ENCODE assay signal across 8 cellular contexts in the genomic region with DNA sequence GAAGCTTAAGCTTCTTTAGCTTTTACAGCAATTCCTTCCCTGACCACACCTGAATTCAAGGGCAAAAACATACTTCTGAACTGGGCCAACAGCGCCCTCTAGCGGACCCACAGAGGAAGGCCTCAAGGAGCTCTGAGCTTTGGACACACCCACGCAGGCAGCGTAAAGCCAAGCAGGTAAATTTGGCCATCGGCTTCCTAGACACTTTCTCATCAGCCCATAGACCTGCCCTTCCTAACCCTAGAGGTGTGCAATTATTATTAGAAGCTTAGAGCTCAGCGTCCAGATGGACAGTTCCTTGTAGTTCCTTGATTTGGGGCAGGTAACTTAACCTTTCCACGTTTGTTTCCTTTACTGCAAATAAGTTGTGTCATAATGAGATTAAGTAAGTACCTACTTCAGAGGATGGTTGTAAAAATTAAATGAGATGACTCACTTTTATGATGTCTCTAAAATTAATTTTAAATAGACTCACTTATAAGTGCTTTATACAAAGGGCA.
DNase-seq lines count a peak whose midpoint lies in the region; ATAC-seq and TF ChIP-seq lines count a peak whose summit lies in the region.

No MANE protein-coding gene starts in this region.

- ATAC-seq in GM18502 (IDR thresholded peaks at IDR 0.05; ENCODE audit: poor library complexity, unreplicated experiment), result no peak
- ATAC-seq in GM19328 (IDR thresholded peaks at IDR 0.05; ENCODE audit: unreplicated experiment), result no peak

- peak; percentile 90 for TF ChIP-seq CTCF in GM12875 (IDR thresholded peaks at IDR 0.05; ENCODE audit: borderline replicate concordance, insufficient read depth, low read depth, low read length)

- no peak overlapping the region for H3K4me3 ChIP-seq in GM12875 (ENCODE audit: low read depth, low read length)

- DNase-seq in NCI-H1694 treated with DMSO at 0.1 percent for 48 hours (lab: John Stamatoyannopoulos, UW) (peak; percentile 60), T-helper 2 cell (peak; percentile 23 to 75 (median 62)), amniotic epithelial cell (ENCODE audit: low read depth) (peak; percentile 58), iPS DF 4.7 (ENCODE audit: extremely low read depth, low spot score) (peak; percentile 68)
- peak; percentile 34 to 56 for DNase-seq in stimulated activated CD4-positive, alpha-beta T cell treated with anti-CD3 and anti-CD28 coated beads, Interleukin-15, amount 100 ng/mL, for 1 hour (ENCODE audit: low read depth in 1 of 2, low spot score in 1 of 2)
